ENCODE assay signal across 8 cellular contexts in the genomic region with DNA sequence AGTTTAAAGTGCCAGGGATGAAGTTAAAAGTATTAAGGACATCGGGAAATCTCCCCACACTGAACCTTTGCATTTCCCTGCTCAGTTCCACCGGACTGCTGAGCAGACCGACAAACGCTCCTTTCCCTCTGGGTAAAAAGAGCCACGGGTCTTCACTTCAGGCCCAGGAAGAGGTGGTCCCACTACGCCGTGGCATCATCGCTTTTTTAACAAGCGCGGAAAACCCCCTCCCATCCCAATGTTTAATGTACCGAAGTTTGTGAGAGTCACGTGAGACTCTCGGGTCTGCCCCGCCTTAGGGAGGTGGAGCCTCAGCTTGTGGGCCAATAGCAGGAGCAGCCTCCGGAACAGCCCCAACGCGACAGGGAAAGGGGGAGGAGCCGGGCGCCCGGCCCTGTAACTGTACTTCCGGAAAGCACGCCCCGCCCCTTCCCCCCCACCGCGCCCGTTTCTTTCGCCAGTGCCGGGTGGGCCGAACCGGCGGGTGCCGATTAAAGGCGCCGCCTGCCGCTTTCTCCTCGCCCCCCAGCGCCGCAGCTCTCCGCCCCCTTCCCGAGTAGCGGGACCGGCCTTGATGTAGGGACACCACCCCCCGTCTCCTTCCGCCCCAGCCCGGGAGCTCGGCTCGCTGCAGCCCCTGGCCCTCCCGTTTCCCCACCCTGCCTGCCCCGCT. TPM values are rescaled to one million over a fixed set of nuclear protein-coding genes. Genes with fewer than 3 reads are reported as not detected.
DNase-seq lines count a peak whose midpoint lies in the region; ATAC-seq and TF ChIP-seq lines count a peak whose summit lies in the region.

No MANE protein-coding gene starts in this region.

- TF ChIP-seq RAD21 in SK-N-SH (IDR thresholded peaks at IDR 0.05; ENCODE audit: low read length): no peak

- H3K27me3 Mint-ChIP-seq in HFFc6 (ENCODE audit: insufficient read depth): peaks cover 2% of the 10 kb centered on the region

- TF ChIP-seq EP300 in SK-N-SH (IDR thresholded peaks at IDR 0.05; ENCODE audit: borderline replicate concordance in 1 of 2, low read depth in 1 of 2, low read length in 1 of 2) (no peak), suprapubic skin (IDR thresholded peaks at IDR 0.05) (no peak)

- no peaks in the 10 kb centered on the region for H3K9me2 ChIP-seq in SK-N-SH

- peaks cover 18% of the 10 kb centered on the region for H3K36me3 Mint-ChIP-seq in HFFc6 (ENCODE audit: low read depth)
- H3K36me3 Mint-ChIP-seq in activated naive CD4-positive, alpha-beta T cell treated with anti-CD3 and anti-CD28 coated beads, Interleukin-2, amount 50 U/mL, for 72 hours: peaks cover 9 to 23% of the 10 kb centered on the region in 2 donors

- TF ChIP-seq CTCF in HFFc6 (IDR thresholded peaks at IDR 0.05) (no peak; the same call in 1 of the 2 replicates), SK-N-SH (IDR thresholded peaks at IDR 0.05) (no peak), suprapubic skin (IDR thresholded peaks at IDR 0.05) (no peak)

- H3K4me3 Mint-ChIP-seq in HFFc6: peak overlapping the region; percentile 95

- H2AFZ ChIP-seq in SK-N-SH (ENCODE audit: low read depth): peak overlapping the region; percentile 95

- POLR2A ChIA-PET in SK-N-SH (lab: Yijun Ruan, JAX): interaction anchor here (0.8 to 2.2 kb wide), 10 partner anchors 8 to 72 kb away, joined by 3 to 34 read pairs (median 5); a partner anchor contains a TSS

- H3K9me3 ChIP-seq in SK-N-SH (no peaks in the 10 kb centered on the region), suprapubic skin (no peaks in the 10 kb centered on the region)

- H3F3A ChIP-seq in SK-N-SH (replicated peaks; ENCODE audit: insufficient read depth): peaks cover 31% of the 10 kb centered on the region

- peak; percentile 72 to 73 for ATAC-seq in activated naive CD4-positive, alpha-beta T cell treated with anti-CD3 and anti-CD28 coated beads, Interleukin-2, amount 50 U/mL, for 72 hours

- H3K27ac ChIP-seq in SK-N-SH (ENCODE audit: low read depth in 2 of 2, low read length in 1 of 2) (peak overlapping the region; percentile 93 to 94), suprapubic skin (peak overlapping the region; percentile 99)

- peak overlapping the region; percentile 99 for H3K9ac ChIP-seq in SK-N-SH

- peak; percentile 62 to 72 for TF ChIP-seq POLR2A in suprapubic skin (IDR thresholded peaks at IDR 0.05)

- H3K36me3 ChIP-seq in SK-N-SH (replicated peaks in 1 of 2; ENCODE audit: control insufficient read depth in 1 of 2, insufficient read depth in 2 of 2, low read length in 1 of 2) (peaks cover 0 to 3% of the 10 kb centered on the region in 2 experiments), suprapubic skin (no peaks in the 10 kb centered on the region)

- H3K79me2 ChIP-seq in SK-N-SH (ENCODE audit: insufficient read depth): peaks cover 41% of the 10 kb centered on the region

- peak overlapping the region; percentile 98 for H3K4me2 ChIP-seq in SK-N-SH

- peaks cover 26% of the 10 kb centered on the region for H3K4me1 Mint-ChIP-seq in HFFc6 (ENCODE audit: low read depth)

- peak overlapping the region; percentile 56 to 99 for H3K4me3 ChIP-seq in SK-N-SH (ENCODE audit: low read depth in 2 of 2, low read length in 1 of 2)
- peak overlapping the region; percentile 73 for H3K4me3 ChIP-seq in suprapubic skin

- no peaks in the 10 kb centered on the region for H3K9me3 Mint-ChIP-seq in HFFc6
- H3K9me3 Mint-ChIP-seq in activated naive CD4-positive, alpha-beta T cell treated with anti-CD3 and anti-CD28 coated beads, Interleukin-2, amount 50 U/mL, for 72 hours: no peaks in the 10 kb centered on the region

- peak; percentile 78 for DNase-seq in GM04503 (ENCODE audit: low read depth)
- peak; percentile 95 for DNase-seq in HFFc6
- DNase-seq in NCI-H1092 (lab: John Stamatoyannopoulos, UW): peak; percentile 92
- peak; percentile 92 for DNase-seq in SK-N-SH
- peak; percentile 92 to 97 for DNase-seq in activated naive CD4-positive, alpha-beta T cell treated with anti-CD3 and anti-CD28 coated beads, Interleukin-2, amount 50 U/mL, for 72 hours (ENCODE audit: low spot score in 2 of 2)
- peak; percentile 72 for DNase-seq in glomerular endothelial cell (ENCODE audit: extremely low read depth, low read depth, low spot score)
- peak; percentile 86 to 99 (median 98) for DNase-seq in nucleus accumbens (lab: John Stamatoyannopoulos, UW)
- peak; percentile 99 to 100 for DNase-seq in suprapubic skin (ENCODE audit: low spot score in 2 of 2)

- CTCF ChIA-PET in SK-N-SH (lab: Yijun Ruan, JAX): interaction anchor here (1.1 to 1.5 kb wide), 5 partner anchors 12 to 138 kb away, joined by 3 to 9 read pairs (median 3); a partner anchor contains a TSS

- no peaks in the 10 kb centered on the region for H3K27me3 ChIP-seq in SK-N-SH (ENCODE audit: insufficient read depth)
- no peaks in the 10 kb centered on the region for H3K27me3 ChIP-seq in suprapubic skin

- H3K4me1 ChIP-seq in SK-N-SH (ENCODE audit: control insufficient read depth in 1 of 2, insufficient read depth in 2 of 2, low read depth in 1 of 2, low read length in 1 of 2) (peaks cover 3 to 12% of the 10 kb centered on the region in 2 experiments; a peak in 3 of 4 replicates), suprapubic skin (peaks cover 15% of the 10 kb centered on the region)

- peaks cover 19% of the 10 kb centered on the region for H4K20me1 ChIP-seq in SK-N-SH (ENCODE audit: insufficient read depth)

- H3K27ac Mint-ChIP-seq in HFFc6: peak overlapping the region; percentile 96
- peak overlapping the region; percentile 86 to 93 for H3K27ac Mint-ChIP-seq in activated naive CD4-positive, alpha-beta T cell treated with anti-CD3 and anti-CD28 coated beads, Interleukin-2, amount 50 U/mL, for 72 hours

- WGBS in SK-N-SH (ENCODE audit: low lambda C conversion rate): under 1% methylated on average over 25 of the region's 49 CpGs
- WGBS in suprapubic skin: 0% methylated on average over 6 of the region's 49 CpGs

TF ChIP-seq in SK-N-SH, 30 proteins besides CTCF, POLR2A, EP300 and RAD21 (continues in another document):
- TF ChIP-seq, protein P1, sequence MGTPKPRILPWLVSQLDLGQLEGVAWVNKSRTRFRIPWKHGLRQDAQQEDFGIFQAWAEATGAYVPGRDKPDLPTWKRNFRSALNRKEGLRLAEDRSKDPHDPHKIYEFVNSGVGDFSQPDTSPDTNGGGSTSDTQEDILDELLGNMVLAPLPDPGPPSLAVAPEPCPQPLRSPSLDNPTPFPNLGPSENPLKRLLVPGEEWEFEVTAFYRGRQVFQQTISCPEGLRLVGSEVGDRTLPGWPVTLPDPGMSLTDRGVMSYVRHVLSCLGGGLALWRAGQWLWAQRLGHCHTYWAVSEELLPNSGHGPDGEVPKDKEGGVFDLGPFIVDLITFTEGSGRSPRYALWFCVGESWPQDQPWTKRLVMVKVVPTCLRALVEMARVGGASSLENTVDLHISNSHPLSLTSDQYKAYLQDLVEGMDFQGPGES (IDR thresholded peaks at IDR 0.05; ENCODE audit: low read depth, low read length): no peak
- no peak for TF ChIP-seq EZH2phosphoT487 (IDR thresholded peaks at IDR 0.05; ENCODE audit: borderline replicate concordance, low read depth)
- TF ChIP-seq RXRA (IDR thresholded peaks at IDR 0.05; ENCODE audit: borderline replicate concordance, low read depth): no peak
- TF ChIP-seq TCF12 (IDR thresholded peaks at IDR 0.05): peak; percentile 19; the same call in 1 of the 2 replicates
- TF ChIP-seq NRF1 (IDR thresholded peaks at IDR 0.05; ENCODE audit: low read depth, low read length): no peak
- peak; percentile 57 for TF ChIP-seq TAF1 (IDR thresholded peaks at IDR 0.05; ENCODE audit: borderline replicate concordance, low read depth, low read length)
- TF ChIP-seq, protein P2, sequence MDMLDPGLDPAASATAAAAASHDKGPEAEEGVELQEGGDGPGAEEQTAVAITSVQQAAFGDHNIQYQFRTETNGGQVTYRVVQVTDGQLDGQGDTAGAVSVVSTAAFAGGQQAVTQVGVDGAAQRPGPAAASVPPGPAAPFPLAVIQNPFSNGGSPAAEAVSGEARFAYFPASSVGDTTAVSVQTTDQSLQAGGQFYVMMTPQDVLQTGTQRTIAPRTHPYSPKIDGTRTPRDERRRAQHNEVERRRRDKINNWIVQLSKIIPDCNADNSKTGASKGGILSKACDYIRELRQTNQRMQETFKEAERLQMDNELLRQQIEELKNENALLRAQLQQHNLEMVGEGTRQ (IDR thresholded peaks at IDR 0.05; ENCODE audit: borderline replicate concordance, low read depth, low read length): peak; percentile 61; the same call in 1 of the 2 replicates
- TF ChIP-seq, protein P3, sequence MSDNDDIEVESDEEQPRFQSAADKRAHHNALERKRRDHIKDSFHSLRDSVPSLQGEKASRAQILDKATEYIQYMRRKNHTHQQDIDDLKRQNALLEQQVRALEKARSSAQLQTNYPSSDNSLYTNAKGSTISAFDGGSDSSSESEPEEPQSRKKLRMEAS (IDR thresholded peaks at IDR 0.05; ENCODE audit: low read depth): peak; percentile 64; the same call in 1 of the 2 replicates
- TF ChIP-seq TEAD4 (IDR thresholded peaks at IDR 0.05; ENCODE audit: borderline replicate concordance, insufficient read depth): no peak
- TF ChIP-seq NFIC (IDR thresholded peaks at IDR 0.05; ENCODE audit: borderline replicate concordance): no peak
- peak; percentile 83 for TF ChIP-seq CHD2 (IDR thresholded peaks at IDR 0.05; ENCODE audit: low read length, partially characterized antibody)
- TF ChIP-seq GATA2 (CRISPR knock-in tag; IDR thresholded peaks at IDR 0.05): no peak
- no peak for TF ChIP-seq FOSL2 (IDR thresholded peaks at IDR 0.05; ENCODE audit: borderline replicate concordance, low read depth)
- no peak for TF ChIP-seq RFX5 (IDR thresholded peaks at IDR 0.05; ENCODE audit: low read length)
- peak; percentile 73; the same call in 1 of the 2 replicates for TF ChIP-seq POLR2AphosphoS5 (IDR thresholded peaks at IDR 0.05; ENCODE audit: low read depth, low read length)
- 0 out of 2 replicates have a peak, but pooled peaks have one; percentile 14 for TF ChIP-seq MXI1 (IDR thresholded peaks at IDR 0.05; ENCODE audit: low read depth, low read length)
- no peak for TF ChIP-seq FOXM1 (IDR thresholded peaks at IDR 0.05; ENCODE audit: low read depth)
- no peak; the same call in 1 of the 2 replicates for TF ChIP-seq SIN3A (IDR thresholded peaks at IDR 0.05; ENCODE audit: borderline replicate concordance, low read depth, low read length)
- no peak for TF ChIP-seq MEF2A (IDR thresholded peaks at IDR 0.05; ENCODE audit: borderline replicate concordance, low read depth)
- TF ChIP-seq JUND (IDR thresholded peaks at IDR 0.05): no peak

RNA-seq across cellular contexts. Expression of a gene that starts 2.3 kb away (rescaled TPM):
- total RNA-seq in HFFc6 (2021; fragmentation: NEBNext Ultra II Directional; extraction: Animal tissue kit (Norgen Biotek cat#: 25700)): 100 to 1,000 TPM; 123 to 148 (median 135) TPM
- polyA plus RNA-seq in SK-N-SH (2012; rRNA removed): 67.0 and 108 TPM in 2 replicates
- polyA plus RNA-seq in SK-N-SH (2012; cell fraction: cytosol; rRNA removed): 70.8 and 98.8 TPM in 2 replicates
- polyA plus RNA-seq in SK-N-SH (2012; cell fraction: nucleus; rRNA removed): 83.2 and 87.9 TPM in 2 replicates
- 10 to 100 TPM; 22.9 to 47.3 TPM for total RNA-seq in activated naive CD4-positive, alpha-beta T cell treated with anti-CD3 and anti-CD28 coated beads, Interleukin-2, amount 50 U/mL, for 72 hours
- 163 and 181 TPM in 2 replicates for total RNA-seq in glomerular endothelial cell
- 100 to 1,000 TPM in 2 of 4 donors, 10 to 100 TPM in 2; 73.1 to 113 (median 96.1) TPM for total RNA-seq in suprapubic skin

Comparison
In these comparisons a context has a peak if more than half of its experiments do, and no peak if none do; other contexts are left out.
1. Peak in every context shown above with its lines: DNase-seq, ATAC-seq, H3K4me3 ChIP-seq and H3K27ac ChIP-seq.